Comparison of ENCODE assay signal across 1 cellular context in genomic region chr1:117017648-117018047, GRCh38.
TF ChIP-seq lines count a peak whose summit lies in the region.

No MANE protein-coding gene starts in this region.

TF ChIP-seq in K562, 482 proteins besides CTCF, POLR2A, EP300 and RAD21:
- TF ChIP-seq CHAMP1 (IDR thresholded peaks at IDR 0.05): no peak
- TF ChIP-seq ZNF445 (CRISPR knock-in tag; IDR thresholded peaks at IDR 0.05; ENCODE audit: low read depth): no peak
- TF ChIP-seq ZNF134 (CRISPR knock-in tag; conservative IDR thresholded peaks at IDR 0.05): no peak
- TF ChIP-seq MTF1 (CRISPR knock-in tag; IDR thresholded peaks at IDR 0.05; ENCODE audit: borderline replicate concordance): no peak
- TF ChIP-seq ZNF407 (IDR thresholded peaks at IDR 0.05; ENCODE audit: low read depth): no peak
- TF ChIP-seq NELFE (IDR thresholded peaks at IDR 0.05; ENCODE audit: insufficient read depth, insufficient read length): no peak
- peak; percentile 60; the same call in 1 of the 2 replicates for TF ChIP-seq EGR1 (conservative IDR thresholded peaks at IDR 0.05)
TF ChIP-seq in K562: peak in this region for 1.
